8 cellular contexts compared by ENCODE assay signal in genomic region chr6:31663087-31663960, GRCh38. TPM values are rescaled to one million over a fixed set of nuclear protein-coding genes. Genes with fewer than 3 reads are reported as not detected.
DNase-seq lines count a peak whose midpoint lies in the region; ATAC-seq, FAIRE-seq and TF ChIP-seq lines count a peak whose summit lies in the region.

No MANE protein-coding gene starts in this region.

- no peaks in the 10 kb centered on the region for H3K27me3 ChIP-seq in keratinocyte (ENCODE audit: control insufficient read depth, extremely low read depth, insufficient read depth, low read length)
- no peaks in the 10 kb centered on the region for H3K27me3 ChIP-seq in thoracic aorta (replicated peaks; ENCODE audit: insufficient read depth)

- H3K4me1 ChIP-seq in keratinocyte (ENCODE audit: control insufficient read depth, extremely low read depth, insufficient read depth, low read length) (peaks cover 45% of the 10 kb centered on the region), thoracic aorta (ENCODE audit: control insufficient read depth in 1 of 2, low read depth in 2 of 2) (peaks cover 34 to 70% of the 10 kb centered on the region in 2 donors)

- no peak overlapping the region for H2AFZ ChIP-seq in keratinocyte (ENCODE audit: control insufficient read depth, low read length)

- H3K9me3 Mint-ChIP-seq in activated CD4-positive, alpha-beta T cell treated with anti-CD3 and anti-CD28 coated beads, Interleukin-2, amount 10 ng/mL, durations not matched to agents 7 days and 5 days: no peaks in the 10 kb centered on the region
- H3K9me3 Mint-ChIP-seq in activated naive CD8-positive, alpha-beta T cell treated with anti-CD3 and anti-CD28 coated beads for 36 hours: no peaks in the 10 kb centered on the region

- H3K27me3 Mint-ChIP-seq in activated CD4-positive, alpha-beta T cell treated with anti-CD3 and anti-CD28 coated beads, Interleukin-2, amount 10 ng/mL, durations not matched to agents 7 days and 5 days: no peaks in the 10 kb centered on the region
- H3K27me3 Mint-ChIP-seq in activated naive CD8-positive, alpha-beta T cell treated with anti-CD3 and anti-CD28 coated beads for 36 hours: no peaks in the 10 kb centered on the region

- FAIRE-seq in keratinocyte (lab: Jason Lieb, UNC): no peak

- peak overlapping the region; percentile 87 for H3K4me3 Mint-ChIP-seq in activated CD4-positive, alpha-beta T cell treated with anti-CD3 and anti-CD28 coated beads, Interleukin-2, amount 10 ng/mL, durations not matched to agents 7 days and 5 days
- H3K4me3 Mint-ChIP-seq in activated naive CD8-positive, alpha-beta T cell treated with anti-CD3 and anti-CD28 coated beads for 36 hours: peak overlapping the region; percentile 96

- peaks cover 73% of the 10 kb centered on the region for H3K4me1 Mint-ChIP-seq in activated CD4-positive, alpha-beta T cell treated with anti-CD3 and anti-CD28 coated beads, Interleukin-2, amount 10 ng/mL, durations not matched to agents 7 days and 5 days
- peaks cover 66% of the 10 kb centered on the region for H3K4me1 Mint-ChIP-seq in activated naive CD8-positive, alpha-beta T cell treated with anti-CD3 and anti-CD28 coated beads for 36 hours

- H3K4me2 ChIP-seq in keratinocyte (ENCODE audit: control insufficient read depth, extremely low read depth, insufficient read depth, low read depth, low read length): peak overlapping the region; percentile 71

- POLR2A ChIA-PET in activated CD4-positive, alpha-beta T cell treated with anti-CD3 and anti-CD28 coated beads, Interleukin-2, amount 10 ng/mL, durations not matched to agents 7 days and 5 days (lab: Charles Lee): interaction anchor here (0.6 kb wide), 3 partner anchors 29 to 200 kb away, joined by 3 to 5 read pairs (median 4); partner anchors contain the start of gene NEU1
- POLR2A ChIA-PET in GM10248 (lab: Yijun Ruan, JAX): interaction anchor here (0.6 to 3.3 kb wide), 6 partner anchors 8 to 1041 kb away, joined by 3 to 15 read pairs (median 4); partner anchors contain the start of genes APOM, BAG6 and HSPA1B

- H4K20me1 ChIP-seq in keratinocyte (ENCODE audit: control insufficient read depth, extremely low read depth, insufficient read depth, low read length): no peaks in the 10 kb centered on the region

- dilution Hi-C loops in keratinocyte (cut with MboI; ENCODE audit: extremely low pct_ligation_motif_present, low sequenced_read_pairs): no loop called here

- CTCF ChIA-PET in activated CD4-positive, alpha-beta T cell treated with anti-CD3 and anti-CD28 coated beads, Interleukin-2, amount 10 ng/mL, durations not matched to agents 7 days and 5 days (lab: Charles Lee): interaction anchor here (0.6 to 4.7 kb wide), 7 partner anchors 10 to 796 kb away, joined by 3 to 32 read pairs (median 4); partner anchors contain the start of genes APOM, BAG6 and NFKBIL1
- CTCF ChIA-PET in GM10248 (lab: Yijun Ruan, JAX): interaction anchor here (1.0 to 4.2 kb wide), 9 partner anchors 8 to 289 kb away, joined by 3 to 27 read pairs (median 4); partner anchors contain the start of genes ATP6V1G2, BAG6, MSH5 and NFKBIL1

- TF ChIP-seq CTCF in keratinocyte (optimal IDR thresholded peaks at IDR 0.05 in 1 of 3, IDR thresholded peaks at IDR 0.05 in 1 of 3, conservative IDR thresholded peaks at IDR 0.05 in 1 of 3; ENCODE audit: extremely low read depth in 1 of 3, insufficient read depth in 2 of 3, low read length in 3 of 3) (no peak), thoracic aorta (IDR thresholded peaks at IDR 0.05) (no peak), GM10248 (IDR thresholded peaks at IDR 0.05; ENCODE audit: control extremely low read depth, extremely low read depth, low read depth, missing control alignments) (no peak)

- H3K36me3 ChIP-seq in keratinocyte (ENCODE audit: control insufficient read depth in 2 of 2, extremely low read depth in 1 of 2, insufficient read depth in 2 of 2, low read length in 2 of 2): peaks cover 9 to 18% of the 10 kb centered on the region in 2 experiments
- H3K36me3 ChIP-seq in thoracic aorta: peaks cover 12% of the 10 kb centered on the region

- H3K9me1 ChIP-seq in keratinocyte (ENCODE audit: control insufficient read depth, extremely low read depth, insufficient read depth, low read length): no peaks in the 10 kb centered on the region

- H3K9me3 ChIP-seq in keratinocyte (ENCODE audit: control insufficient read depth, low read depth, low read length) (no peaks in the 10 kb centered on the region), thoracic aorta (no peaks in the 10 kb centered on the region)

- H3K36me3 Mint-ChIP-seq in activated CD4-positive, alpha-beta T cell treated with anti-CD3 and anti-CD28 coated beads, Interleukin-2, amount 10 ng/mL, durations not matched to agents 7 days and 5 days (ENCODE audit: low read depth): peaks cover 74% of the 10 kb centered on the region
- peaks cover 72% of the 10 kb centered on the region for H3K36me3 Mint-ChIP-seq in activated naive CD8-positive, alpha-beta T cell treated with anti-CD3 and anti-CD28 coated beads for 36 hours

- peak overlapping the region; percentile 93 to 95 (median 94) for H3K4me3 ChIP-seq in keratinocyte (ENCODE audit: control insufficient read depth in 2 of 3, extremely low read depth in 1 of 3, insufficient read depth in 2 of 3, low read depth in 1 of 3, low read length in 3 of 3)
- H3K4me3 ChIP-seq in thoracic aorta: peak overlapping the region; percentile 98

- ATAC-seq in thoracic aorta (ENCODE audit: insufficient number of reproducible peaks, low FRiP score, low read depth) (no peak), GM21723 (IDR thresholded peaks at IDR 0.05; ENCODE audit: unreplicated experiment) (no peak)

- peak overlapping the region; percentile 94 for H3K9ac ChIP-seq in keratinocyte (ENCODE audit: control insufficient read depth, extremely low read depth, insufficient read depth, low read length)

- H3K27ac Mint-ChIP-seq in activated CD4-positive, alpha-beta T cell treated with anti-CD3 and anti-CD28 coated beads, Interleukin-2, amount 10 ng/mL, durations not matched to agents 7 days and 5 days: peak overlapping the region; percentile 94
- H3K27ac Mint-ChIP-seq in activated naive CD8-positive, alpha-beta T cell treated with anti-CD3 and anti-CD28 coated beads for 36 hours: peak overlapping the region; percentile 97

- H3K27ac ChIP-seq in keratinocyte (ENCODE audit: control insufficient read depth, insufficient read depth, low read length) (peak overlapping the region; percentile 96), thoracic aorta (peak overlapping the region; percentile 95 to 97)

- peaks cover 45% of the 10 kb centered on the region for H3K79me2 ChIP-seq in keratinocyte (ENCODE audit: control insufficient read depth, insufficient read depth, low read length)

- no peak for DNase-seq in activated CD4-positive, alpha-beta T cell treated with anti-CD3 and anti-CD28 coated beads, Interleukin-2, amount 10 ng/mL, durations not matched to agents 7 days and 5 days
- DNase-seq in activated CD4-positive, alpha-beta T cell treated with anti-CD3 and anti-CD28 coated beads for 1 hour: no peak
- DNase-seq in activated naive CD8-positive, alpha-beta T cell treated with anti-CD3 and anti-CD28 coated beads for 36 hours: no peak
- no peak for DNase-seq in keratinocyte (ENCODE audit: low read depth, low spot score)
- DNase-seq in thoracic aorta (ENCODE audit: low spot score): no peak
- DNase-seq in GM10248 (ENCODE audit: extremely low spot score): no peak
- no peak for DNase-seq in OCI-M2 (lab: John Stamatoyannopoulos, UW; ENCODE audit: unreplicated experiment)

RNA-seq across cellular contexts. Expression of gene GPANK1, which starts 1.5 kb away (rescaled TPM):
- total RNA-seq in activated CD4-positive, alpha-beta T cell treated with anti-CD3 and anti-CD28 coated beads, Interleukin-2, amount 10 ng/mL, durations not matched to agents 7 days and 5 days: 10 to 100 TPM; 34.4 to 42.9 TPM
- total RNA-seq in activated naive CD8-positive, alpha-beta T cell treated with anti-CD3 and anti-CD28 coated beads for 36 hours: 10 to 100 TPM; 33.3 to 37.0 TPM
- 7.9 to 11.4 TPM (median 10.0 TPM) in 3 replicates for polyA plus RNA-seq in keratinocyte
- polyA plus RNA-seq in keratinocyte (2011; ENCODE audit: low read depth): 15.6 TPM
- polyA plus RNA-seq in keratinocyte (2011; cell fraction: cytosol; rRNA removed): 10.4 TPM in 2 replicates
- polyA plus RNA-seq in keratinocyte (2011; cell fraction: nucleus; rRNA removed): 10.7 and 14.0 TPM in 2 replicates
- 7.1 and 10.4 TPM in 2 replicates for polyA plus RNA-seq in keratinocyte (2012; ENCODE audit: low replicate concordance)
- 2.6 to 5.5 TPM (median 3.4 TPM) in 3 replicates for polyA minus RNA-seq in keratinocyte
- 4.0 TPM for polyA minus RNA-seq in keratinocyte (2011; cell fraction: cytosol; rRNA and poly(A)+ RNA removed)
- polyA minus RNA-seq in keratinocyte (2011; cell fraction: nucleus; rRNA and poly(A)+ RNA removed): 2.7 and 4.0 TPM in 2 replicates
- 10 to 100 TPM; 15.0 to 19.2 TPM for total RNA-seq in thoracic aorta

RNA-seq across cellular contexts. Expression of gene CSNK2B, which starts 2.6 kb away (rescaled TPM):
- total RNA-seq in activated CD4-positive, alpha-beta T cell treated with anti-CD3 and anti-CD28 coated beads, Interleukin-2, amount 10 ng/mL, durations not matched to agents 7 days and 5 days: 100 to 1,000 TPM; 218 to 273 TPM
- total RNA-seq in activated naive CD8-positive, alpha-beta T cell treated with anti-CD3 and anti-CD28 coated beads for 36 hours: 100 to 1,000 TPM; 297 to 307 TPM
- polyA plus RNA-seq in keratinocyte: 41.9 to 108 TPM (median 43.7 TPM) in 3 replicates
- polyA plus RNA-seq in keratinocyte (2011; ENCODE audit: low read depth): 169 TPM
- 94.0 and 103 TPM in 2 replicates for polyA plus RNA-seq in keratinocyte (2011; cell fraction: cytosol; rRNA removed)
- polyA plus RNA-seq in keratinocyte (2011; cell fraction: nucleus; rRNA removed): 119 and 126 TPM in 2 replicates
- 233 and 291 TPM in 2 replicates for polyA plus RNA-seq in keratinocyte (2012; ENCODE audit: low replicate concordance)
- 97.3 to 253 TPM (median 118 TPM) in 3 replicates for polyA minus RNA-seq in keratinocyte
- 82.9 TPM for polyA minus RNA-seq in keratinocyte (2011; cell fraction: cytosol; rRNA and poly(A)+ RNA removed)
- 21.2 and 35.9 TPM in 2 replicates for polyA minus RNA-seq in keratinocyte (2011; cell fraction: nucleus; rRNA and poly(A)+ RNA removed)
- total RNA-seq in thoracic aorta: 100 to 1,000 TPM; 175 to 202 TPM

RNA-seq across cellular contexts. Expression of gene C6orf47, which starts 2.7 kb away (rescaled TPM):
- total RNA-seq in activated CD4-positive, alpha-beta T cell treated with anti-CD3 and anti-CD28 coated beads, Interleukin-2, amount 10 ng/mL, durations not matched to agents 7 days and 5 days: 10 to 100 TPM; 20.2 to 20.9 TPM
- 10 to 100 TPM; 10.8 to 11.1 TPM for total RNA-seq in activated naive CD8-positive, alpha-beta T cell treated with anti-CD3 and anti-CD28 coated beads for 36 hours
- 7.9 to 10.0 TPM (median 8.3 TPM) in 3 replicates for polyA plus RNA-seq in keratinocyte
- 4.2 TPM for polyA plus RNA-seq in keratinocyte (2011; ENCODE audit: low read depth)
- polyA plus RNA-seq in keratinocyte (2011; cell fraction: cytosol; rRNA removed): 5.9 and 9.4 TPM in 2 replicates
- polyA plus RNA-seq in keratinocyte (2011; cell fraction: nucleus; rRNA removed): 10.4 and 11.5 TPM in 2 replicates
- polyA plus RNA-seq in keratinocyte (2012; ENCODE audit: low replicate concordance): 9.0 and 15.5 TPM in 2 replicates
- polyA minus RNA-seq in keratinocyte: 4.1 to 10.6 TPM (median 4.8 TPM) in 3 replicates
- polyA minus RNA-seq in keratinocyte (2011; cell fraction: cytosol; rRNA and poly(A)+ RNA removed): 5.6 TPM
- 5.2 and 8.1 TPM in 2 replicates for polyA minus RNA-seq in keratinocyte (2011; cell fraction: nucleus; rRNA and poly(A)+ RNA removed)
- total RNA-seq in thoracic aorta: 10 to 100 TPM; 23.7 to 40.1 TPM

RNA-seq across cellular contexts. Expression of gene LY6G5B, which starts 6.5 kb away (rescaled TPM):
- total RNA-seq in activated CD4-positive, alpha-beta T cell treated with anti-CD3 and anti-CD28 coated beads, Interleukin-2, amount 10 ng/mL, durations not matched to agents 7 days and 5 days: 10 to 100 TPM; 26.0 to 27.4 TPM
- total RNA-seq in activated naive CD8-positive, alpha-beta T cell treated with anti-CD3 and anti-CD28 coated beads for 36 hours: 10 to 100 TPM; 17.6 to 21.4 TPM
- 3.6 to 5.2 TPM (median 4.1 TPM) in 3 replicates for polyA plus RNA-seq in keratinocyte
- polyA plus RNA-seq in keratinocyte (2011; ENCODE audit: low read depth): 2.2 TPM
- 0.27 TPM in 1 of 2 replicates, not detected in the other for polyA plus RNA-seq in keratinocyte (2011; cell fraction: cytosol; rRNA removed)
- polyA plus RNA-seq in keratinocyte (2011; cell fraction: nucleus; rRNA removed): 51.0 and 57.0 TPM in 2 replicates
- 5.9 and 11.6 TPM in 2 replicates for polyA plus RNA-seq in keratinocyte (2012; ENCODE audit: low replicate concordance)
- 1.0 to 9.6 TPM (median 3.6 TPM) in 3 replicates for polyA minus RNA-seq in keratinocyte
- polyA minus RNA-seq in keratinocyte (2011; cell fraction: cytosol; rRNA and poly(A)+ RNA removed): not detected
- 3.5 and 9.1 TPM in 2 replicates for polyA minus RNA-seq in keratinocyte (2011; cell fraction: nucleus; rRNA and poly(A)+ RNA removed)
- total RNA-seq in thoracic aorta: 10 to 100 TPM in 1 of 2 donors, 1 to 10 TPM in 1; 9.6 to 24.3 TPM

RNA-seq across cellular contexts. Expression of gene APOM, which starts 7.6 kb away (rescaled TPM):
- total RNA-seq in activated CD4-positive, alpha-beta T cell treated with anti-CD3 and anti-CD28 coated beads, Interleukin-2, amount 10 ng/mL, durations not matched to agents 7 days and 5 days: 1 to 10 TPM; 3.9 to 4.5 TPM
- total RNA-seq in activated naive CD8-positive, alpha-beta T cell treated with anti-CD3 and anti-CD28 coated beads for 36 hours: 1 to 10 TPM; 5.1 to 5.7 TPM
- polyA plus RNA-seq in keratinocyte: 1.4 to 2.6 TPM (median 2.3 TPM) in 3 replicates
- not detected for polyA plus RNA-seq in keratinocyte (2011; ENCODE audit: low read depth)
- 1.6 and 1.8 TPM in 2 replicates for polyA plus RNA-seq in keratinocyte (2011; cell fraction: cytosol; rRNA removed)
- 1.3 and 2.0 TPM in 2 replicates for polyA plus RNA-seq in keratinocyte (2011; cell fraction: nucleus; rRNA removed)
- 1.6 and 1.8 TPM in 2 replicates for polyA plus RNA-seq in keratinocyte (2012; ENCODE audit: low replicate concordance)
- polyA minus RNA-seq in keratinocyte: 0.69 to 0.86 TPM in 2 of 3 replicates, not detected in the other
- not detected for polyA minus RNA-seq in keratinocyte (2011; cell fraction: cytosol; rRNA and poly(A)+ RNA removed)
- 0.53 TPM in 1 of 2 replicates, not detected in the other for polyA minus RNA-seq in keratinocyte (2011; cell fraction: nucleus; rRNA and poly(A)+ RNA removed)
- total RNA-seq in thoracic aorta: 1 to 10 TPM in 1 of 2 donors, not detected in 1; 2.2 TPM
